In the genomic region with DNA sequence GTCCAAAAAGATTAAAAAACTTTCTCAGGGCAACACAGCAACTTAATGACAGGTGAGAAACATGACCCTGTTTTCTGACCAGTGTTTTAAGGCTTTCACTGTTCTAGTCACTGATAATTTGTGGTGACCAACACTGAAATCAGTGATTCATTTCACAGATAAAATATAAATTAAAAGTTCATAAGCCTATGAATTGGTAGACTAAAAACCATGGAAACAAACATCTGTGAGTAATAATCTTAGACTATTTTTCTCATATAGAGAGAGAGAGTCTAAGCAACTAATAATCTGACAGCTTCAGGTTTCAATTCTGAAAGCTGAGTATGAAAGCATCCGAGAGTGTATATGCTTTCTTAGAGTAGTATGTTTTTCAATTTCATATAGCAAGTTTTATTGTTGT, we compare ENCODE assay signal across 27 cellular contexts.
DNase-seq lines count a peak whose midpoint lies in the region; ATAC-seq, FAIRE-seq and TF ChIP-seq lines count a peak whose summit lies in the region.
"Had no signal": no experiment of that assay in that cellular context is flagged by ENCODE, and none has a peak within 500 bp of the region (broad histone marks: within the 10 kb centered on the region; RNA-seq: fewer than 3 reads in every experiment).

No MANE protein-coding gene starts in this region.

- no peak for TF ChIP-seq CTCF in GM12865 (IDR thresholded peaks at IDR 0.05; ENCODE audit: insufficient read depth, low read depth, low read length, missing control alignments)

- no peaks in the 10 kb centered on the region for H3K36me3 Mint-ChIP-seq in activated naive CD4-positive, alpha-beta T cell treated with anti-CD3 and anti-CD28 coated beads for 36 hours (ENCODE audit: low read depth)
- H3K36me3 Mint-ChIP-seq: activated naive CD4-positive, alpha-beta T cell treated with anti-CD3 and anti-CD28 coated beads, Interleukin-2, amount 50 U/mL, for 24 hours; CD4-positive, alpha-beta memory T cell; T-cell had no signal

- intact Hi-C loops in activated naive CD4-positive, alpha-beta T cell treated with anti-CD3 and anti-CD28 coated beads for 36 hours (cut with micrococcal nuclease), result no loop called here

- ATAC-seq in GM19035 (IDR thresholded peaks at IDR 0.05; ENCODE audit: unreplicated experiment) (peak; percentile 71), HG02852 (IDR thresholded peaks at IDR 0.05; ENCODE audit: unreplicated experiment) (peak; percentile 70), HG03196 (IDR thresholded peaks at IDR 0.05; ENCODE audit: unreplicated experiment) (peak; percentile 72), GM21423 (IDR thresholded peaks at IDR 0.05; ENCODE audit: unreplicated experiment) (no peak)
- ATAC-seq: esophagus mucosa, foreskin keratinocyte, T-cell had no signal

- DNase-seq in GM12865 (ENCODE audit: low read depth) (peak; percentile 49), HTR-8/SVneo (ENCODE audit: insufficient read length, low spot score) (no peak), superior temporal gyrus (ENCODE audit: extremely low spot score) (no peak)
- no peak for DNase-seq in activated naive CD4-positive, alpha-beta T cell treated with anti-CD3 and anti-CD28 coated beads for 36 hours
- DNase-seq: activated CD4-positive, alpha-beta T cell treated with anti-CD3 and anti-CD28 coated beads, Interleukin-2, amount 50 U/mL, for 48 hours; activated CD8-positive, alpha-beta memory T cell treated with anti-CD3 and anti-CD28 coated beads, Interleukin-2, amount 50 U/mL, for 4 hours; CD4-positive, alpha-beta memory T cell; colonic mucosa; foreskin keratinocyte; Karpas-422; mesenchymal stem cell; MV-4-11; NCI-H526; occipital lobe; stimulated activated CD8-positive, alpha-beta memory T cell treated with anti-CD3 and anti-CD28 coated beads, Interleukin-4, amount 100 ng/mL, for 48 hours; T-cell; upper lobe of left lung had no signal

- H3K4me1 Mint-ChIP-seq in activated naive CD4-positive, alpha-beta T cell treated with anti-CD3 and anti-CD28 coated beads for 36 hours (ENCODE audit: low read depth), result no peaks in the 10 kb centered on the region
- H3K4me1 Mint-ChIP-seq: activated naive CD4-positive, alpha-beta T cell treated with anti-CD3 and anti-CD28 coated beads, Interleukin-2, amount 50 U/mL, for 24 hours; CD4-positive, alpha-beta memory T cell; T-cell had no signal

- FAIRE-seq in HTR-8/SVneo (lab: Jason Lieb, UNC), result no peak
- FAIRE-seq: bronchial epithelial cell, G401.6, RCC 7860 had no signal

- H3K27ac Mint-ChIP-seq in activated naive CD4-positive, alpha-beta T cell treated with anti-CD3 and anti-CD28 coated beads for 36 hours, result no peak overlapping the region
- H3K27ac Mint-ChIP-seq: activated naive CD4-positive, alpha-beta T cell treated with anti-CD3 and anti-CD28 coated beads, Interleukin-2, amount 50 U/mL, for 24 hours; CD4-positive, alpha-beta memory T cell; T-cell had no signal

- H3K27me3 Mint-ChIP-seq in activated naive CD4-positive, alpha-beta T cell treated with anti-CD3 and anti-CD28 coated beads for 36 hours (ENCODE audit: low read depth), result peaks cover 5% of the 10 kb centered on the region
- H3K27me3 Mint-ChIP-seq: activated naive CD4-positive, alpha-beta T cell treated with anti-CD3 and anti-CD28 coated beads, Interleukin-2, amount 50 U/mL, for 24 hours; CD4-positive, alpha-beta memory T cell; T-cell had no signal

- no peaks in the 10 kb centered on the region for H3K9me3 Mint-ChIP-seq in activated naive CD4-positive, alpha-beta T cell treated with anti-CD3 and anti-CD28 coated beads for 36 hours
- H3K9me3 Mint-ChIP-seq: activated naive CD4-positive, alpha-beta T cell treated with anti-CD3 and anti-CD28 coated beads, Interleukin-2, amount 50 U/mL, for 24 hours had no signal

- no peak overlapping the region for H3K4me3 Mint-ChIP-seq in activated naive CD4-positive, alpha-beta T cell treated with anti-CD3 and anti-CD28 coated beads for 36 hours
- H3K4me3 Mint-ChIP-seq: activated naive CD4-positive, alpha-beta T cell treated with anti-CD3 and anti-CD28 coated beads, Interleukin-2, amount 50 U/mL, for 24 hours; CD4-positive, alpha-beta memory T cell; T-cell had no signal

- CTCF ChIA-PET in activated naive CD4-positive, alpha-beta T cell treated with anti-CD3 and anti-CD28 coated beads for 36 hours (lab: Charles Lee), result no interaction called here

- no peak overlapping the region for H3K4me3 ChIP-seq in GM12865 (ENCODE audit: low read depth, low read length)
- H3K4me3 ChIP-seq: colonic mucosa, HAP-1, upper lobe of left lung had no signal
